1 cellular context compared by ENCODE assay signal in the genomic region with DNA sequence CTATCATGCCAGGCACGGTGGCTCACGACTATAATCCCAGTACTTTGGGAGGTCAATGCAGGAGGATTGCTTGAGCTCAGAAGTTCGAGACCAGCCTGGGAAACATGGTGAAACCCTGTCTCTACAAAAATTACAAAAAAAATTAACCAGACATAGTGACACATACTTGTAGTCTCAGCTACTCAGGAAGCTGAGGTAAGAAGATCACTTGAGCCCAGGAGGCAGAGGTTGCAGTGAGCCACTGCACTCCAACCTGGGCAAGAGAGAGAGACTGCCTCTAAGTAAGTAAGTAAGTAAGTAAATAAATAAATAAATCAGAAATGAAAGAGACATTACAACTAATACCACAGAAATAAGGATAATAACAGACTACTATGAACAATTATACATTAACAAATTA.
A peak's percentile ranks its signal among the peaks of the same experiment; 100 is the strongest.
TF ChIP-seq lines count a peak whose summit lies in the region.

No MANE protein-coding gene starts in this region.

TF ChIP-seq in GM12878, 131 proteins besides CTCF, POLR2A, EP300 and RAD21:
- TF ChIP-seq PKNOX1 (IDR thresholded peaks at IDR 0.05) (no peak), RUNX3 (IDR thresholded peaks at IDR 0.05; ENCODE audit: low read length) (0 out of 2 replicates have a peak, but pooled peaks have one; percentile 26), NFYA (IDR thresholded peaks at IDR 0.05; ENCODE audit: borderline replicate concordance, low read depth, low read length) (no peak), SRF (IDR thresholded peaks at IDR 0.05; ENCODE audit: low read depth in 2 of 2, low read length in 2 of 2) (no peak), BCL11A (IDR thresholded peaks at IDR 0.05; ENCODE audit: low read depth, low read length) (no peak)
TF ChIP-seq in GM12878: peak in this region for 1.
